17 cellular contexts compared by ENCODE assay signal in the genomic region with DNA sequence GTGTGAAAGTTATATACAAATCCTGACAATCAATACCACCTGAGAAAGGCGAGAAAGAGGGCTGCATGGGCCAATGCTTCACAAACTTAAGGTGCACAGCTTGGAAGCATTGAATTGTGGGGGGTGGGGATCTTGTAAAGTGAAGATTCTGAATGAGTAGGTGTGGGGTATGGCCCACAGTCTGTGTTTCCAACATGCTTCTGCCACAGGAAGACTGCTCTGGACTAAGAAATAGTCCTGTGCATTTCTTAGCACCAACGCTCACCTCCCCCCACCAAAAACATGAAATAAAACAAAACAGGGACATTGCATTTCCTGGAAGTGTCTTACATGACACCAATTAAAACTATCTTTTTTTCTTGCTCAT. TPM values are rescaled to one million over a fixed set of nuclear protein-coding genes. Genes with fewer than 3 reads are reported as not detected.
DNase-seq lines count a peak whose midpoint lies in the region; ATAC-seq and TF ChIP-seq lines count a peak whose summit lies in the region.
"Had no signal": no experiment of that assay in that cellular context is flagged by ENCODE, and none has a peak within 500 bp of the region (broad histone marks: within the 10 kb centered on the region; RNA-seq: fewer than 3 reads in every experiment).

No MANE protein-coding gene starts in this region.

- TF ChIP-seq CTCF in mammary epithelial cell (conservative IDR thresholded peaks at IDR 0.05 in 1 of 2, IDR thresholded peaks at IDR 0.05 in 1 of 2; ENCODE audit: extremely low read depth in 1 of 2, insufficient read depth in 1 of 2, low read depth in 1 of 2, low read length in 2 of 2) (no peak), MCF 10A (IDR thresholded peaks at IDR 0.05; ENCODE audit: unreplicated experiment) (no peak), OCI-LY7 (conservative IDR thresholded peaks at IDR 0.05; ENCODE audit: low read length) (no peak), hepatocyte (IDR thresholded peaks at IDR 0.05; ENCODE audit: poor library complexity) (no peak), tibial artery (IDR thresholded peaks at IDR 0.05) (no peak), natural killer cell (IDR thresholded peaks at IDR 0.05) (no peak)

- H3K9me3 Mint-ChIP-seq in MCF 10A (ENCODE audit: unreplicated experiment): no peaks in the 10 kb centered on the region
- no peaks in the 10 kb centered on the region for H3K9me3 Mint-ChIP-seq in natural killer cell
- H3K9me3 Mint-ChIP-seq: activated T-cell treated with anti-CD3 and anti-CD28 coated beads, Interleukin-2, amount 50 U/mL, for 24 hours; CD8-positive, alpha-beta T cell; dendritic cell treated with granulocyte-macrophage colony-stimulating factor and Interleukin-4, amounts not matched to agents 40 ng/mL and 50 ng/mL, for 4 days; stimulated activated naive CD8-positive, alpha-beta T cell treated with anti-CD3 and anti-CD28 coated beads, Interleukin-15, amount 100 ng/mL, for 72 hours had no signal

- in situ Hi-C loops in mammary epithelial cell (cut with MboI; ENCODE audit: low sequenced_read_pairs in 2 of 2): no loop called here

- H3K36me3 Mint-ChIP-seq in MCF 10A (ENCODE audit: insufficient read depth, unreplicated experiment) (no peaks in the 10 kb centered on the region), natural killer cell (no peaks in the 10 kb centered on the region)
- H3K36me3 Mint-ChIP-seq: CD8-positive, alpha-beta T cell; immature natural killer cell had no signal

- H3K4me1 ChIP-seq in mammary epithelial cell (ENCODE audit: insufficient read depth, low read length) (peaks cover 12% of the 10 kb centered on the region), OCI-LY7 (ENCODE audit: insufficient read depth, low read length, poor library complexity, severe bottlenecking) (peaks cover 67% of the 10 kb centered on the region), hepatocyte (ENCODE audit: insufficient read depth) (peaks cover 34% of the 10 kb centered on the region), tibial artery (peaks cover 0 to 49% (median 37%) of the 10 kb centered on the region in 4 donors)

- H3K9me2 ChIP-seq in OCI-LY7 (ENCODE audit: insufficient read depth, low read length) (no peaks in the 10 kb centered on the region), hepatocyte (replicated peaks; ENCODE audit: insufficient read depth) (no peaks in the 10 kb centered on the region)

- H3K4me1 Mint-ChIP-seq in MCF 10A (ENCODE audit: insufficient read depth, unreplicated experiment): peaks cover 22% of the 10 kb centered on the region
- peaks cover 6 to 13% of the 10 kb centered on the region in 2 donors for H3K4me1 Mint-ChIP-seq in natural killer cell

- H3K79me2 ChIP-seq in mammary epithelial cell (ENCODE audit: insufficient read depth, low read length) (no peaks in the 10 kb centered on the region), OCI-LY7 (ENCODE audit: insufficient read depth, low read depth, low read length) (no peaks in the 10 kb centered on the region), hepatocyte (no peaks in the 10 kb centered on the region)

- intact Hi-C loops in mammary epithelial cell (cut with micrococcal nuclease): loop anchor here (1.0 to 10.0 kb wide), 5 partner anchors 54 to 314 kb away; a partner anchor contains a TSS
- intact Hi-C loops in MCF 10A (cut with micrococcal nuclease): loop anchor here (5.0 to 10.0 kb wide), 3 partner anchors 63 to 314 kb away; a partner anchor contains a TSS
- intact Hi-C loops in OCI-LY7 (cut with micrococcal nuclease; ENCODE audit: unreplicated experiment): loop anchor here (1.0 kb wide), 1 partner anchor 23 kb away; no protein-coding TSS in a partner anchor
- intact Hi-C loops in tibial artery (cut with DNase I; ENCODE audit: low total_unique reads): loop anchor here (2.0 to 10.0 kb wide), 4 partner anchors 22 to 314 kb away; a partner anchor contains a TSS
- intact Hi-C loops in natural killer cell (cut with micrococcal nuclease): loop anchor here (2.0 kb wide), 1 partner anchor 182 kb away; no protein-coding TSS in a partner anchor

- CTCF ChIA-PET in mammary epithelial cell (lab: Charles Lee; ENCODE audit: low non-redundant PET) (no interaction called here), MCF 10A (lab: Yijun Ruan, JAX) (interaction anchor here (0.7 to 3.2 kb wide), 7 partner anchors 8 to 278 kb away, joined by 3 to 13 read pairs (median 7); no protein-coding TSS in a partner anchor), OCI-LY7 (lab: Charles Lee; ENCODE audit: unreplicated experiment) (no interaction called here)

- H3K36me3 ChIP-seq in mammary epithelial cell (ENCODE audit: insufficient read depth, low read length) (no peaks in the 10 kb centered on the region), OCI-LY7 (ENCODE audit: insufficient read depth, low read length) (no peaks in the 10 kb centered on the region), hepatocyte (replicated peaks; ENCODE audit: insufficient read depth, low read depth) (no peaks in the 10 kb centered on the region), tibial artery (no peaks in the 10 kb centered on the region)
- H3K36me3 ChIP-seq: gastroesophageal sphincter, tibial nerve had no signal

- no peak overlapping the region for H3K4me2 ChIP-seq in mammary epithelial cell (ENCODE audit: insufficient read depth, low read depth, low read length)
- H3K4me2 ChIP-seq in OCI-LY7 (ENCODE audit: low read length): peak overlapping the region; percentile 84
- H3K4me2 ChIP-seq in hepatocyte: peak overlapping the region; percentile 68

- no peaks in the 10 kb centered on the region for H3K27me3 ChIP-seq in mammary epithelial cell (ENCODE audit: insufficient read depth, low read length)
- H3K27me3 ChIP-seq in hepatocyte: no peaks in the 10 kb centered on the region
- no peaks in the 10 kb centered on the region for H3K27me3 ChIP-seq in tibial artery
- H3K27me3 ChIP-seq: gastroesophageal sphincter, tibial nerve had no signal

- WGBS in mammary epithelial cell (ENCODE audit: low coverage, missing lambda C conversion rate): 88% methylated on average over 2 of the region's 2 CpGs
- WGBS in hepatocyte (ENCODE audit: low lambda C conversion rate, missing lambda C conversion rate): 86% methylated on average over 2 of the region's 2 CpGs

- H3K27me3 Mint-ChIP-seq in MCF 10A (ENCODE audit: insufficient read depth, unreplicated experiment) (no peaks in the 10 kb centered on the region), natural killer cell (ENCODE audit: low read depth in 2 of 2) (peaks cover 3 to 23% of the 10 kb centered on the region in 2 donors)
- H3K27me3 Mint-ChIP-seq: dendritic cell treated with granulocyte-macrophage colony-stimulating factor and Interleukin-4, amounts not matched to agents 40 ng/mL and 50 ng/mL, for 4 days had no signal

- POLR2A ChIA-PET in MCF 10A (lab: Yijun Ruan, JAX) (no interaction called here), OCI-LY7 (lab: Charles Lee) (interaction anchor here (0.6 to 4.9 kb wide), 8 partner anchors 8 to 178 kb away, joined by 3 to 50 read pairs (median 3); a partner anchor contains a TSS)

- H3K4me3 ChIP-seq in mammary epithelial cell (replicated peaks in 1 of 3; ENCODE audit: insufficient read depth in 1 of 3, low read depth in 2 of 3, low read length in 3 of 3): no peak overlapping the region
- H3K4me3 ChIP-seq in OCI-LY7 (ENCODE audit: low read depth, low read length, poor library complexity, severe bottlenecking): peak overlapping the region; percentile 19
- no peak overlapping the region for H3K4me3 ChIP-seq in hepatocyte
- no peak overlapping the region for H3K4me3 ChIP-seq in tibial artery

- H4K20me1 ChIP-seq in mammary epithelial cell (ENCODE audit: insufficient read depth, low read length) (no peaks in the 10 kb centered on the region), OCI-LY7 (ENCODE audit: insufficient read depth, low read length) (no peaks in the 10 kb centered on the region), hepatocyte (ENCODE audit: insufficient read depth, poor library complexity, severe bottlenecking) (no peaks in the 10 kb centered on the region)

- H3K27ac Mint-ChIP-seq in MCF 10A (ENCODE audit: low read depth, unreplicated experiment) (no peak overlapping the region), natural killer cell (no peak overlapping the region)
- H3K27ac Mint-ChIP-seq: activated T-cell treated with anti-CD3 and anti-CD28 coated beads, Interleukin-2, amount 50 U/mL, for 24 hours; CD8-positive, alpha-beta T cell; immature natural killer cell; stimulated activated naive CD8-positive, alpha-beta T cell treated with anti-CD3 and anti-CD28 coated beads, Interleukin-15, amount 100 ng/mL, for 72 hours had no signal

- DNase-seq in mammary epithelial cell (no peak), MCF 10A (ENCODE audit: unreplicated experiment) (no peak), OCI-LY7 (ENCODE audit: low spot score) (no peak), hepatocyte (ENCODE audit: low spot score) (no peak), tibial artery (no peak), natural killer cell (no peak), SHP77 (lab: John Stamatoyannopoulos, UW) (no peak)
- no peak for DNase-seq in activated CD8-positive, alpha-beta memory T cell treated with anti-CD3 and anti-CD28 coated beads, Interleukin-2, amount 50 U/mL, for 48 hours
- DNase-seq: activated CD4-positive, alpha-beta T cell treated with anti-CD3 and anti-CD28 coated beads for 1 hour; central memory CD4-positive, alpha-beta T cell had no signal

- no peak overlapping the region for H3K9ac ChIP-seq in mammary epithelial cell (ENCODE audit: insufficient read depth, low read length)

- BruUV-seq in mammary epithelial cell (replicated peaks; lab: Mats Ljungman, UMichigan): no TSS peak
- no TSS peak for BruUV-seq in MCF 10A (replicated peaks; lab: Mats Ljungman, UMichigan)
- no TSS peak for BruUV-seq in OCI-LY7 (replicated peaks; lab: Mats Ljungman, UMichigan)

- no peak for ATAC-seq in natural killer cell
- ATAC-seq: gastroesophageal sphincter had no signal

- H3K9me3 ChIP-seq in mammary epithelial cell (replicated peaks; ENCODE audit: insufficient read depth, low read length) (no peaks in the 10 kb centered on the region), OCI-LY7 (ENCODE audit: low read length) (no peaks in the 10 kb centered on the region), hepatocyte (ENCODE audit: low read depth) (no peaks in the 10 kb centered on the region), tibial artery (no peaks in the 10 kb centered on the region)
- H3K9me3 ChIP-seq: gastroesophageal sphincter, tibial nerve had no signal

- no peak overlapping the region for H3K4me3 Mint-ChIP-seq in MCF 10A (ENCODE audit: unreplicated experiment)
- H3K4me3 Mint-ChIP-seq in natural killer cell: no peak overlapping the region
- H3K4me3 Mint-ChIP-seq: activated T-cell treated with anti-CD3 and anti-CD28 coated beads, Interleukin-2, amount 50 U/mL, for 24 hours; CD8-positive, alpha-beta T cell had no signal

- H3K27ac ChIP-seq in mammary epithelial cell (ENCODE audit: insufficient read depth, low read depth, low read length) (no peak overlapping the region), OCI-LY7 (ENCODE audit: low read depth, low read length, poor library complexity, severe bottlenecking) (peak overlapping the region; percentile 89), hepatocyte (peak overlapping the region; percentile 87), tibial artery (peak overlapping the region; percentile 80 to 85)

- dilution Hi-C loops in mammary epithelial cell (cut with HindIII; ENCODE audit: low sequenced_read_pairs): no loop called here

- H2AFZ ChIP-seq in mammary epithelial cell (ENCODE audit: low read depth, low read length) (peak overlapping the region; percentile 94), OCI-LY7 (ENCODE audit: low read length) (peak overlapping the region; percentile 95), hepatocyte (peak overlapping the region; percentile 68)

RNA-seq across cellular contexts. Expression of a gene that starts 21.9 kb away (rescaled TPM):
- total RNA-seq in mammary epithelial cell: 10 to 100 TPM; 12.5 to 16.9 TPM
- 13.8 TPM for polyA plus RNA-seq in mammary epithelial cell
- polyA minus RNA-seq in mammary epithelial cell: 39.2 TPM
- 9.9 and 10.1 TPM in 2 replicates for total RNA-seq in MCF 10A (2022)
- 16.3 and 19.3 TPM in 2 replicates for total RNA-seq in OCI-LY7 (2014; rRNA removed; shearing (Covaris generic))
- total RNA-seq in OCI-LY7 (2022): 34.9 and 38.2 TPM in 2 replicates
- 47.6 and 48.2 TPM in 2 replicates for total RNA-seq in hepatocyte
- 20.8 and 29.6 TPM in 2 replicates for polyA plus RNA-seq in hepatocyte
- 10 to 100 TPM; 16.2 to 20.0 (median 19.2) TPM for total RNA-seq in natural killer cell
